ENCODE assay signal across 18 cellular contexts in genomic region chr7:34718867-34719266, GRCh38.
A peak's percentile ranks its signal among the peaks of the same experiment; 100 is the strongest.
DNase-seq lines count a peak whose midpoint lies in the region; ATAC-seq, FAIRE-seq and TF ChIP-seq lines count a peak whose summit lies in the region.
"Had no signal": no experiment of that assay in that cellular context is flagged by ENCODE, and none has a peak within 500 bp of the region (broad histone marks: within the 10 kb centered on the region; RNA-seq: fewer than 3 reads in every experiment).

No MANE protein-coding gene starts in this region.

- H3K27ac Mint-ChIP-seq in activated CD8-positive, alpha-beta memory T cell treated with anti-CD3 and anti-CD28 coated beads, Interleukin-2, amount 10 ng/mL, durations not matched to agents 7 days and 5 days, result peak overlapping the region; percentile 66

- no peaks in the 10 kb centered on the region for H3K9me3 Mint-ChIP-seq in activated CD8-positive, alpha-beta memory T cell treated with anti-CD3 and anti-CD28 coated beads, Interleukin-2, amount 10 ng/mL, durations not matched to agents 7 days and 5 days (ENCODE audit: low read depth)

- WGBS in pancreas, 2 donors, result 9 to 11% methylated on average over 1 of the region's 1 CpG

- H3K27me3 Mint-ChIP-seq in activated CD8-positive, alpha-beta memory T cell treated with anti-CD3 and anti-CD28 coated beads, Interleukin-2, amount 10 ng/mL, durations not matched to agents 7 days and 5 days, result no peaks in the 10 kb centered on the region

- H3K36me3 ChIP-seq in pancreas, result no peaks in the 10 kb centered on the region

- no peak for DNase-seq in activated CD8-positive, alpha-beta memory T cell treated with anti-CD3 and anti-CD28 coated beads, Interleukin-2, amount 10 ng/mL, durations not matched to agents 7 days and 5 days
- no peak for DNase-seq in activated CD8-positive, alpha-beta memory T cell treated with anti-CD3 and anti-CD28 coated beads for 24 hours
- no peak for DNase-seq in pancreas
- DNase-seq: activated CD4-positive, alpha-beta T cell treated with anti-CD3 and anti-CD28 coated beads, Interleukin-2, amount 50 U/mL, for 48 hours; activated gamma-delta T cell treated with Interleukin-2 at 50 U/mL for 16 hours; foreskin fibroblast; Karpas-422; mesenchymal stem cell; NCI-H2029 treated with DMSO at 0.1 percent for 48 hours; NCI-H82; SHP77; small intestine; T-helper 9 cell had no signal

- no peaks in the 10 kb centered on the region for H3K27me3 ChIP-seq in pancreas

- H3K4me3 Mint-ChIP-seq in activated CD8-positive, alpha-beta memory T cell treated with anti-CD3 and anti-CD28 coated beads, Interleukin-2, amount 10 ng/mL, durations not matched to agents 7 days and 5 days, result peak overlapping the region; percentile 29

- peaks cover 0 to 5% (median 0%) of the 10 kb centered on the region in 3 donors for H3K4me1 ChIP-seq in pancreas

- intact Hi-C loops in pancreas (cut with DNase I), result no loop called here

- H3K4me1 Mint-ChIP-seq in activated CD8-positive, alpha-beta memory T cell treated with anti-CD3 and anti-CD28 coated beads, Interleukin-2, amount 10 ng/mL, durations not matched to agents 7 days and 5 days, result peaks cover 18% of the 10 kb centered on the region

- H3K4me3 ChIP-seq in pancreas, result no peak overlapping the region

- CTCF ChIA-PET in activated CD8-positive, alpha-beta memory T cell treated with anti-CD3 and anti-CD28 coated beads, Interleukin-2, amount 10 ng/mL, durations not matched to agents 7 days and 5 days (lab: Charles Lee), result no interaction called here

- no peak for TF ChIP-seq CTCF in VCaP (conservative IDR thresholded peaks at IDR 0.05)
- no peak for TF ChIP-seq CTCF in pancreas (IDR thresholded peaks at IDR 0.05)

- H3K9me3 ChIP-seq in pancreas, result no peaks in the 10 kb centered on the region

- peak; percentile 88 for ATAC-seq in activated CD8-positive, alpha-beta memory T cell treated with anti-CD3 and anti-CD28 coated beads, Interleukin-2, amount 10 ng/mL, durations not matched to agents 7 days and 5 days
- ATAC-seq in HG02642 (IDR thresholded peaks at IDR 0.05; ENCODE audit: poor library complexity, unreplicated experiment), result peak; percentile 47
- peak in 3 of 4 donors; percentile 38 to 58 (median 55) for ATAC-seq in pancreas
- ATAC-seq in HG02588 (IDR thresholded peaks at IDR 0.05; ENCODE audit: unreplicated experiment), result no peak
- no peak for ATAC-seq in GM21576 (IDR thresholded peaks at IDR 0.05; ENCODE audit: unreplicated experiment)
- no peak for ATAC-seq in HG03439 (IDR thresholded peaks at IDR 0.05; ENCODE audit: unreplicated experiment)

- H3K36me3 Mint-ChIP-seq in activated CD8-positive, alpha-beta memory T cell treated with anti-CD3 and anti-CD28 coated beads, Interleukin-2, amount 10 ng/mL, durations not matched to agents 7 days and 5 days, result no peaks in the 10 kb centered on the region

- peak overlapping the region; percentile 60 for H3K27ac ChIP-seq in VCaP
- H3K27ac ChIP-seq in pancreas, result no peak overlapping the region

- no peak for FAIRE-seq in pancreas (lab: Jason Lieb, UNC)
- FAIRE-seq: small intestine had no signal

Comparison
In these comparisons a context has a peak if more than half of its experiments do, and no peak if none do; other contexts are left out.
1. ATAC-seq: peak in activated CD8-positive, alpha-beta memory T cell treated with anti-CD3 and anti-CD28 coated beads, Interleukin-2, amount 10 ng/mL, durations not matched to agents 7 days and 5 days (single experiment), HG02642 (single experiment) and pancreas (3 of 4); none in HG02588 (single experiment), GM21576 (single experiment) and HG03439 (single experiment).